Comparison of ENCODE assay signal across 20 cellular contexts in genomic region chr3:52432631-52433030, GRCh38. TPM values are rescaled to one million over a fixed set of nuclear protein-coding genes. Genes with fewer than 3 reads are reported as not detected.
DNase-seq lines count a peak whose midpoint lies in the region; ATAC-seq and TF ChIP-seq lines count a peak whose summit lies in the region.
"Had no signal": no experiment of that assay in that cellular context is flagged by ENCODE, and none has a peak within 500 bp of the region (broad histone marks: within the 10 kb centered on the region; RNA-seq: fewer than 3 reads in every experiment).

No MANE protein-coding gene starts in this region.

- TF ChIP-seq CTCF in left ventricle myocardium inferior (IDR thresholded peaks at IDR 0.05; ENCODE audit: borderline replicate concordance) = no peak

- peaks cover 90% of the 10 kb centered on the region for H3K4me1 ChIP-seq in left ventricle myocardium inferior
- H3K4me1 ChIP-seq: BE2C had no signal

- no peaks in the 10 kb centered on the region for H3K27me3 ChIP-seq in left ventricle myocardium inferior (ENCODE audit: low read depth)
- no peaks in the 10 kb centered on the region for H3K27me3 ChIP-seq in MG63
- H3K27me3 ChIP-seq: BE2C, stomach had no signal

- H3K4me3 ChIP-seq in left ventricle myocardium inferior (no peak overlapping the region), MG63 (no peak overlapping the region)
- H3K4me3 ChIP-seq: stomach had no signal

- no peaks in the 10 kb centered on the region for H3K9me3 ChIP-seq in left ventricle myocardium inferior (replicated peaks)
- no peaks in the 10 kb centered on the region for H3K9me3 ChIP-seq in MG63
- H3K9me3 ChIP-seq: BE2C, stomach had no signal

- intact Hi-C loops in left ventricle myocardium inferior (cut with micrococcal nuclease) (no loop called here), sciatic nerve (cut with DNase I) (no loop called here)

- peak overlapping the region; percentile 79 for H3K27ac ChIP-seq in left ventricle myocardium inferior (replicated peaks)
- H3K27ac ChIP-seq: KMS-11 had no signal

- DNase-seq in activated effector memory CD4-positive, alpha-beta T cell treated with anti-CD3 and anti-CD28 coated beads, Interleukin-2, amount 50 U/mL, for 16 hours = peak; percentile 43
- DNase-seq in activated effector memory CD4-positive, alpha-beta T cell treated with Interleukin-2 at 50 U/mL for 16 hours = no peak
- DNase-seq in left ventricle myocardium inferior (peak; percentile 15), sciatic nerve (ENCODE audit: low spot score) (peak; percentile 57), C1 segment of cervical spinal cord (lab: John Stamatoyannopoulos, UW) (no peak), MG63 (no peak), SIG-M5 (lab: John Stamatoyannopoulos, UW) (no peak)
- DNase-seq: activated CD8-positive, alpha-beta T cell treated with anti-CD3 and anti-CD28 coated beads, Interleukin-2, amount 10 ng/mL, durations not matched to agents 7 days and 5 days; BE2C; DMS 273 treated with DMSO at 0.1 percent for 48 hours; NCI-H1048; NCI-H2029 treated with DMSO at 0.1 percent for 48 hours; NCI-H510A treated with DMSO at 0.1 percent for 48 hours; SHP77 treated with DMSO at 0.1 percent for 48 hours; stomach; T-helper 1 cell had no signal

- H3K36me3 ChIP-seq in left ventricle myocardium inferior (no peaks in the 10 kb centered on the region), MG63 (no peaks in the 10 kb centered on the region)
- H3K36me3 ChIP-seq: BE2C, stomach had no signal

- no peak for ATAC-seq in sciatic nerve
- ATAC-seq in HG03342 (IDR thresholded peaks at IDR 0.05; ENCODE audit: unreplicated experiment) = no peak
- ATAC-seq: activated CD8-positive, alpha-beta T cell treated with anti-CD3 and anti-CD28 coated beads, Interleukin-2, amount 10 ng/mL, durations not matched to agents 7 days and 5 days; HCT116; WTC11 had no signal

RNA-seq across cellular contexts. Expression of gene SEMA3G, which starts 12.3 kb away (rescaled TPM):
- total RNA-seq in left ventricle myocardium inferior (9.2 TPM), sciatic nerve (38.3 TPM)
- not detected in 2 replicates for total RNA-seq in MG63 (2014; rRNA removed; shearing (Covaris generic); ENCODE audit: low replicate concordance)

RNA-seq across cellular contexts. Expression of gene TNNC1, which starts 21.2 kb away (rescaled TPM):
- 8,962 TPM for total RNA-seq in left ventricle myocardium inferior
- total RNA-seq in sciatic nerve = 205 TPM
- total RNA-seq in MG63 (2014; rRNA removed; shearing (Covaris generic); ENCODE audit: low replicate concordance) = 0.99 TPM in 1 of 2 replicates, not detected in the other

RNA-seq across cellular contexts. Expression of gene PHF7, which starts 22.2 kb away (rescaled TPM):
- total RNA-seq in left ventricle myocardium inferior (16.8 TPM), sciatic nerve (11.4 TPM)
- total RNA-seq in MG63 (2014; rRNA removed; shearing (Covaris generic); ENCODE audit: low replicate concordance) = 4.8 and 5.5 TPM in 2 replicates

RNA-seq across cellular contexts. Expression of gene NISCH, which starts 22.8 kb away (rescaled TPM):
- 44.3 TPM for total RNA-seq in left ventricle myocardium inferior
- total RNA-seq in sciatic nerve = 163 TPM
- total RNA-seq in MG63 (2014; rRNA removed; shearing (Covaris generic); ENCODE audit: low replicate concordance) = 8.1 and 15.5 TPM in 2 replicates

RNA-seq across cellular contexts. Expression of gene BAP1, which starts 22.8 kb away (rescaled TPM):
- total RNA-seq in left ventricle myocardium inferior (54.2 TPM), sciatic nerve (59.5 TPM)
- total RNA-seq in MG63 (2014; rRNA removed; shearing (Covaris generic); ENCODE audit: low replicate concordance) = 33.8 and 41.0 TPM in 2 replicates

Comparison
In these comparisons a context has a peak if more than half of its experiments do, and no peak if none do; other contexts are left out.
1. DNase-seq: peak in activated effector memory CD4-positive, alpha-beta T cell treated with anti-CD3 and anti-CD28 coated beads, Interleukin-2, amount 50 U/mL, for 16 hours (single experiment), left ventricle myocardium inferior (single experiment) and sciatic nerve (single experiment); none in activated effector memory CD4-positive, alpha-beta T cell treated with Interleukin-2 at 50 U/mL for 16 hours (single experiment), C1 segment of cervical spinal cord (0 of 14), MG63 (single experiment) and SIG-M5 (single experiment).
2. RNA of gene SEMA3G, which starts 12.3 kb away (total RNA-seq): 38.3 TPM in sciatic nerve (single experiment) and 9.2 TPM in left ventricle myocardium inferior (single experiment); not detected in MG63; every median in the first group is over 10 times any median in the second.
3. RNA of gene TNNC1, which starts 21.2 kb away (total RNA-seq): 8,962 TPM in left ventricle myocardium inferior (single experiment) and 205 TPM in sciatic nerve (single experiment); 0.99 TPM in MG63; every median in the first group is over 100 times any median in the second.